Comparison of ENCODE assay signal across 8 cellular contexts in the genomic region with DNA sequence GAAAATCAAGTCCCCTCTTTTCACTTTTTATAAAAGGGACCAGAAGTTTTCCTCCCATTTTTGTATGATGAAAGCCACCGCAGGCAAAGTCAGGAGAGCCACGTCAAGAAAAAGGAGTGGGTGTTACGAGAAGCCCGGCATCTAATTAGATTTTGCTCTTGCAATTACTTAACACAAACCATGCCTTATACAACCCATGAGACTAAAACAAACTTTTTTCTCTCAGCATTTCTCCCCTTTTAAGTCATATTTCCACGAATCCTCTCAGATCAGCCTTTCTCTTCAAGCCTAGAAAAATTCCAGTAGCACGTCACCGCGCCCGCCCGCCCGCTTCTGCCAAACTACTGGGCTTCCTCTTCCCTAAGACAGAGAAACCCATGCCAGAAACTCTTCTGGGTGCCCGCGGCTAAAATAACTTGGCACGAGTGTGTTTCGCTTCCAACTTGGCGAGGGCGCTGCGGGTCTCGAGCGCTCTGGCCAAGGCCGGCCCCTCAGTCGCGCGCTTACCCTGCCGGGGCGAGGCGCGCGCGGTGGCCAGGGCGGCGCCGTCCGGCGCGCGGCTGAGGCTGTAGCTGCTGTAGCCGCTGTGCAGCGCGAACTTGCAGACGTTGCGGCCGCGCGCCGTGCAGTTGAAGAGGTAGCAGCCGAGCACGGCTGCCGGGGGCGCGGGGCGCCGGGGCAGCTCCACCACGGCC. TPM values are rescaled to one million over a fixed set of nuclear protein-coding genes. Genes with fewer than 3 reads are reported as not detected.
DNase-seq lines count a peak whose midpoint lies in the region; ATAC-seq, FAIRE-seq and TF ChIP-seq lines count a peak whose summit lies in the region.

No MANE protein-coding gene starts in this region.

- CTCF ChIA-PET in activated B cell treated with CpG ODN at 0.5 μM for 24 hours (lab: Charles Lee), result interaction anchor here (3.2 kb wide), 1 partner anchor 23 kb away, joined by 9 read pairs; no protein-coding TSS in a partner anchor

- POLR2A ChIA-PET in activated B cell treated with CpG ODN at 0.5 μM for 24 hours (lab: Charles Lee), result interaction anchor here (0.9 kb wide), 1 partner anchor 13 kb away, joined by 3 read pairs; no protein-coding TSS in a partner anchor

- H3K27me3 Mint-ChIP-seq in HFFc6 (ENCODE audit: insufficient read depth) (peaks cover 4% of the 10 kb centered on the region; the same call in 1 of the 2 replicates), activated B cell treated with CpG ODN at 0.5 μM for 24 hours (peaks cover 32% of the 10 kb centered on the region)

- H3K27ac Mint-ChIP-seq in HFFc6 (peak overlapping the region; percentile 91), activated B cell treated with CpG ODN at 0.5 μM for 24 hours (peak overlapping the region; percentile 35)

- no peaks in the 10 kb centered on the region for H3K9me3 ChIP-seq in liver (ENCODE audit: control insufficient read depth in 4 of 4, low read length in 3 of 4)

- no peak for TF ChIP-seq POLR2A in GM12891 (IDR thresholded peaks at IDR 0.05; ENCODE audit: low read depth, low read length)

- intact Hi-C loops in activated B cell treated with CpG ODN at 0.5 μM for 24 hours (cut with micrococcal nuclease), result loop anchor here (1.0 to 10.0 kb wide), 3 partner anchors 11 to 142 kb away; a partner anchor contains a TSS

- FAIRE-seq in GM12891 (lab: Jason Lieb, UNC), result no peak

- H3K4me1 Mint-ChIP-seq in HFFc6 (ENCODE audit: low read depth), result peaks cover 61% of the 10 kb centered on the region
- peaks cover 14% of the 10 kb centered on the region for H3K4me1 Mint-ChIP-seq in activated B cell treated with CpG ODN at 0.5 μM for 24 hours

- under 1% methylated on average over 54 of the region's 54 CpGs for WGBS in liver

- H3K4me3 ChIP-seq in liver (ENCODE audit: low read depth in 1 of 3, low read length in 3 of 3), result peak overlapping the region; percentile 65 to 81 (median 77)

- ATAC-seq in activated B cell treated with CpG ODN at 0.5 μM for 24 hours (ENCODE audit: low read depth), result peak; percentile 4

- H3K36me3 ChIP-seq in liver (ENCODE audit: control insufficient read depth in 4 of 4, insufficient read depth in 3 of 4, low read depth in 1 of 4, low read length in 3 of 4), result no peaks in the 10 kb centered on the region

- H3K27ac ChIP-seq in liver (ENCODE audit: low read depth in 1 of 2, low read length in 2 of 2), result peak overlapping the region; percentile 77 to 88

- no peaks in the 10 kb centered on the region for H3K36me3 Mint-ChIP-seq in HFFc6 (ENCODE audit: low read depth)
- no peaks in the 10 kb centered on the region for H3K36me3 Mint-ChIP-seq in activated B cell treated with CpG ODN at 0.5 μM for 24 hours (ENCODE audit: low read depth)

- peaks cover 1 to 34% (median 17%) of the 10 kb centered on the region in 4 donors for H3K4me1 ChIP-seq in liver (ENCODE audit: control insufficient read depth in 4 of 4, insufficient read depth in 4 of 4, low read length in 3 of 4)

- TF ChIP-seq RAD21 in liver (IDR thresholded peaks at IDR 0.05), result no peak

- peak overlapping the region; percentile 3 to 4 for H3K9ac ChIP-seq in liver (ENCODE audit: low read depth in 1 of 2, low read length in 2 of 2)

- peak; percentile 31 for DNase-seq in GM12891 (ENCODE audit: insufficient read length, low spot score)
- DNase-seq in HFFc6, result peak; percentile 88
- peak; percentile 46 for DNase-seq in NCI-H1092 treated with DMSO at 0.1 percent for 48 hours (lab: John Stamatoyannopoulos, UW)
- no peak for DNase-seq in activated B cell treated with CpG ODN at 0.5 μM for 24 hours
- DNase-seq in ecto neural progenitor cell (ENCODE audit: low spot score), result peak; percentile 75
- DNase-seq in stimulated activated CD4-positive, alpha-beta T cell treated with anti-CD3 and anti-CD28 coated beads, Interleukin-4, amount 100 ng/mL, for 24 hours, result peak; percentile 20
- no peak for DNase-seq in OCI-M2 (lab: John Stamatoyannopoulos, UW; ENCODE audit: unreplicated experiment)

- H3K9me3 Mint-ChIP-seq in HFFc6 (no peaks in the 10 kb centered on the region), activated B cell treated with CpG ODN at 0.5 μM for 24 hours (no peaks in the 10 kb centered on the region)

- H3K27me3 ChIP-seq in liver (ENCODE audit: control insufficient read depth in 4 of 4, insufficient read depth in 4 of 4, low read length in 3 of 4), result no peaks in the 10 kb centered on the region

- TF ChIP-seq CTCF in HFFc6 (IDR thresholded peaks at IDR 0.05) (peak; percentile 11; the same call in 1 of the 2 replicates), activated B cell treated with CpG ODN at 0.5 μM for 24 hours (IDR thresholded peaks at IDR 0.05) (no peak), liver (IDR thresholded peaks at IDR 0.05; ENCODE audit: low read depth, low read length, missing input control) (no peak)

- H3K4me3 Mint-ChIP-seq in HFFc6 (peak overlapping the region; percentile 91), activated B cell treated with CpG ODN at 0.5 μM for 24 hours (peak overlapping the region; percentile 81)

TF ChIP-seq in GM12891, 5 proteins besides CTCF, POLR2A, EP300 and RAD21:
- TF ChIP-seq PAX5 (IDR thresholded peaks at IDR 0.05; ENCODE audit: insufficient read depth, low read length, severe bottlenecking) (no peak), POU2F2 (IDR thresholded peaks at IDR 0.05; ENCODE audit: low read depth, low read length) (no peak), SPI1 (IDR thresholded peaks at IDR 0.05; ENCODE audit: low read depth, low read length) (no peak), POLR2AphosphoS5 (IDR thresholded peaks at IDR 0.05; ENCODE audit: low read depth, low read length) (no peak), TAF1 (IDR thresholded peaks at IDR 0.05; ENCODE audit: low read depth, low read length) (no peak)

TF ChIP-seq in liver, 16 proteins besides CTCF, POLR2A, EP300 and RAD21:
- TF ChIP-seq, protein P1, sequence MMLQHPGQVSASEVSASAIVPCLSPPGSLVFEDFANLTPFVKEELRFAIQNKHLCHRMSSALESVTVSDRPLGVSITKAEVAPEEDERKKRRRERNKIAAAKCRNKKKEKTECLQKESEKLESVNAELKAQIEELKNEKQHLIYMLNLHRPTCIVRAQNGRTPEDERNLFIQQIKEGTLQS (IDR thresholded peaks at IDR 0.05), result no peak
- peak in 1 of 2 donors; percentile 6 for TF ChIP-seq RXRA (IDR thresholded peaks at IDR 0.05)
TF ChIP-seq in liver: peak in this region for 1.

RNA-seq across cellular contexts. Expression of a gene that starts 1.1 kb away (rescaled TPM):
- 0.10 TPM for polyA plus RNA-seq in GM12891 (2012; ENCODE audit: low read depth, missing spikeins)
- 10 to 100 TPM; 27.4 to 34.6 (median 30.4) TPM for total RNA-seq in HFFc6 (2021; fragmentation: NEBNext Ultra II Directional; extraction: Animal tissue kit (Norgen Biotek cat#: 25700))
- total RNA-seq in activated B cell treated with CpG ODN at 0.5 μM for 24 hours, result 0.29 TPM in 2 replicates
- total RNA-seq in liver, result 10 to 100 TPM in 1 of 2 donors, 1 to 10 TPM in 1; 7.2 to 13.3 TPM
- 1 to 10 TPM; 3.4 to 4.8 TPM for polyA plus RNA-seq in liver

RNA-seq across cellular contexts. Expression of a gene that starts 34.9 kb away (rescaled TPM):
- not detected for polyA plus RNA-seq in GM12891 (2012; ENCODE audit: low read depth, missing spikeins)
- under 1 TPM in 5 of 6 experiments, not detected in 1; 0.14 to 0.41 (median 0.26) TPM for total RNA-seq in HFFc6 (2021; fragmentation: NEBNext Ultra II Directional; extraction: Animal tissue kit (Norgen Biotek cat#: 25700))
- total RNA-seq in activated B cell treated with CpG ODN at 0.5 μM for 24 hours, result not detected in 2 replicates
- not detected for total RNA-seq in liver
- not detected for polyA plus RNA-seq in liver

RNA-seq across cellular contexts. Expression of a gene that starts 59.9 kb away (rescaled TPM):
- not detected for polyA plus RNA-seq in GM12891 (2012; ENCODE audit: low read depth, missing spikeins)
- total RNA-seq in HFFc6 (2021; fragmentation: NEBNext Ultra II Directional; extraction: Animal tissue kit (Norgen Biotek cat#: 25700)), result 1 to 10 TPM in 2 of 6 experiments, under 1 TPM in 4; 0.64 to 1.1 (median 0.83) TPM
- not detected in 2 replicates for total RNA-seq in activated B cell treated with CpG ODN at 0.5 μM for 24 hours
- not detected for total RNA-seq in liver
- not detected for polyA plus RNA-seq in liver

Comparison
In these comparisons a context has a peak if more than half of its experiments do, and no peak if none do; other contexts are left out.
1. DNase-seq: peak in GM12891 (single experiment), HFFc6 (single experiment), NCI-H1092 treated with DMSO at 0.1 percent for 48 hours (single experiment), ecto neural progenitor cell (single experiment) and stimulated activated CD4-positive, alpha-beta T cell treated with anti-CD3 and anti-CD28 coated beads, Interleukin-4, amount 100 ng/mL, for 24 hours (single experiment); none in activated B cell treated with CpG ODN at 0.5 μM for 24 hours (single experiment) and OCI-M2 (single experiment).